ENCODE assay signal across 27 cellular contexts in the genomic region with DNA sequence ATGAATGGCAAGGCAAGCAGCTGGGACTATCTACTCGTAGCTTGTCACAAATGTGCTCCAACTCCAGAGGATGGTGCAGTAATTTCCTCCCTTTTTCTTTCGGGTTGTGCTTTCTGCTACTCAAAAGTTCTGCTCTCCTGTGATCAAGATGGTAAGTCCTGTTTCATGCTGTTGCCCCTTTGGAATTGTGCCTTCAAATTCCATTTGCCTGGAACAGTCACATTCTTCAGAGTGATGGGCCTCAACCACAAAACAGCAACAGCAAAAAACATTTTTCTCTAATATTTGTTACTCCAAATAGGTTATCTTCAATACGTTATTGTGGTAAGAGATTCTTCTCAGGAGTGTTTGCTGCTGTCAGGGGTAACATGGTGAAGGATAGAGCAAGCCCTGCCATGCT.
DNase-seq lines count a peak whose midpoint lies in the region; ATAC-seq and TF ChIP-seq lines count a peak whose summit lies in the region.
"Had no signal": no experiment of that assay in that cellular context is flagged by ENCODE, and none has a peak within 500 bp of the region (broad histone marks: within the 10 kb centered on the region; RNA-seq: fewer than 3 reads in every experiment).

No MANE protein-coding gene starts in this region.

- BruUV-seq in MCF 10A (replicated peaks; lab: Mats Ljungman, UMichigan), result no TSS peak
- BruUV-seq in mammary epithelial cell (replicated peaks; lab: Mats Ljungman, UMichigan), result no TSS peak

- no peak overlapping the region for H3K27ac ChIP-seq in mammary epithelial cell (ENCODE audit: insufficient read depth, low read depth, low read length)
- H3K27ac ChIP-seq: heart right ventricle, psoas muscle, RWPE1, uterus had no signal

- CTCF ChIA-PET in MCF 10A (lab: Yijun Ruan, JAX) (interaction anchor here (0.9 kb wide), 1 partner anchor 414 kb away, joined by 3 read pairs; no protein-coding TSS in a partner anchor), mammary epithelial cell (lab: Charles Lee; ENCODE audit: low non-redundant PET) (no interaction called here)

- H3K4me1 ChIP-seq in mammary epithelial cell (ENCODE audit: insufficient read depth, low read length), result peaks cover 9% of the 10 kb centered on the region
- H3K4me1 ChIP-seq: psoas muscle, uterus had no signal

- H3K27ac Mint-ChIP-seq in MCF 10A (ENCODE audit: low read depth, unreplicated experiment) (peak overlapping the region; percentile 10), glutamatergic neuron (ENCODE audit: unreplicated experiment) (no peak overlapping the region)
- H3K27ac Mint-ChIP-seq: activated CD4-positive, alpha-beta memory T cell treated with anti-CD3 and anti-CD28 coated beads, Interleukin-2, amount 10 ng/mL, durations not matched to agents 7 days and 5 days; activated naive CD4-positive, alpha-beta T cell treated with anti-CD3 and anti-CD28 coated beads, Interleukin-2, amount 50 U/mL, for 72 hours; activated T-helper 2 cell treated with anti-CD3 and anti-CD28 coated beads, Interferon-gamma antibody, Interleukin-2, Interleukin-4, amounts not matched to agents 10 μg/mL and 5 μg/mL and 100 μg/mL, durations not matched to agents 14 hours and 24 hours and 36 hours; T-helper 1 cell treated with Interleukin-12 subunit alpha and Interleukin-12 subunit beta and Interleukin-4 antibody, amounts not matched to agents 30 μg/mL and 1 μg/mL, for 36 hours had no signal

- no peaks in the 10 kb centered on the region for H3K27me3 Mint-ChIP-seq in MCF 10A (ENCODE audit: insufficient read depth, unreplicated experiment)
- peaks cover 3% of the 10 kb centered on the region for H3K27me3 Mint-ChIP-seq in glutamatergic neuron (ENCODE audit: unreplicated experiment)
- H3K27me3 Mint-ChIP-seq: activated CD4-positive, alpha-beta memory T cell treated with anti-CD3 and anti-CD28 coated beads, Interleukin-2, amount 10 ng/mL, durations not matched to agents 7 days and 5 days; CD4-positive, alpha-beta memory T cell had no signal

- POLR2A ChIA-PET in MCF 10A (lab: Yijun Ruan, JAX), result interaction anchor here (0.5 kb wide), 1 partner anchor 1476 kb away, joined by 5 read pairs; no protein-coding TSS in a partner anchor

- H3K9me3 Mint-ChIP-seq in MCF 10A (ENCODE audit: unreplicated experiment), result peaks cover 8% of the 10 kb centered on the region
- H3K9me3 Mint-ChIP-seq in glutamatergic neuron (ENCODE audit: unreplicated experiment), result no peaks in the 10 kb centered on the region

- H3K4me1 Mint-ChIP-seq in MCF 10A (ENCODE audit: insufficient read depth, unreplicated experiment), result peaks cover 15% of the 10 kb centered on the region
- no peaks in the 10 kb centered on the region for H3K4me1 Mint-ChIP-seq in glutamatergic neuron (ENCODE audit: low read depth, unreplicated experiment)
- H3K4me1 Mint-ChIP-seq: CD4-positive, alpha-beta memory T cell had no signal

- H2AFZ ChIP-seq in mammary epithelial cell (ENCODE audit: low read depth, low read length), result no peak overlapping the region

- intact Hi-C loops in MCF 10A (cut with micrococcal nuclease) (no loop called here), mammary epithelial cell (cut with micrococcal nuclease) (no loop called here)

- WGBS in mammary epithelial cell (ENCODE audit: low coverage, missing lambda C conversion rate), result 74% methylated on average over 3 of the region's 3 CpGs

- no peak for ATAC-seq in HG03378 (IDR thresholded peaks at IDR 0.05; ENCODE audit: unreplicated experiment)
- ATAC-seq: activated CD4-positive, CD25-positive, alpha-beta regulatory T cell treated with anti-CD3 and anti-CD28 coated beads, Interleukin-2, amount 50 U/mL, for 24 hours; heart right ventricle; psoas muscle; stimulated activated naive CD8-positive, alpha-beta T cell treated with anti-CD3 and anti-CD28 coated beads, Interleukin-15, Interleukin-2, amounts not matched to agents 100 U/mL and 50 U/mL, for 24 hours had no signal

- no peaks in the 10 kb centered on the region for H4K20me1 ChIP-seq in mammary epithelial cell (ENCODE audit: insufficient read depth, low read length)

- H3K4me2 ChIP-seq in mammary epithelial cell (ENCODE audit: insufficient read depth, low read depth, low read length), result no peak overlapping the region

- H3K27me3 ChIP-seq in mammary epithelial cell (ENCODE audit: insufficient read depth, low read length), result no peaks in the 10 kb centered on the region
- H3K27me3 ChIP-seq: heart right ventricle, uterus had no signal

- no peak overlapping the region for H3K4me3 ChIP-seq in mammary epithelial cell (replicated peaks in 1 of 3; ENCODE audit: insufficient read depth in 1 of 3, low read depth in 2 of 3, low read length in 3 of 3)
- no peak overlapping the region for H3K4me3 ChIP-seq in astrocyte of the spinal cord (ENCODE audit: low read depth, low read length)
- H3K4me3 ChIP-seq: heart right ventricle, psoas muscle, thoracic aorta, uterus had no signal

- no peaks in the 10 kb centered on the region for H3K9me3 ChIP-seq in mammary epithelial cell (replicated peaks; ENCODE audit: insufficient read depth, low read length)
- H3K9me3 ChIP-seq: psoas muscle, thoracic aorta, uterus had no signal

- H3K9ac ChIP-seq in mammary epithelial cell (ENCODE audit: insufficient read depth, low read length), result no peak overlapping the region

- no peaks in the 10 kb centered on the region for H3K79me2 ChIP-seq in mammary epithelial cell (ENCODE audit: insufficient read depth, low read length)

- H3K36me3 Mint-ChIP-seq in MCF 10A (ENCODE audit: insufficient read depth, unreplicated experiment) (no peaks in the 10 kb centered on the region), glutamatergic neuron (ENCODE audit: unreplicated experiment) (no peaks in the 10 kb centered on the region)
- H3K36me3 Mint-ChIP-seq: CD4-positive, alpha-beta memory T cell had no signal

- TF ChIP-seq CTCF in MCF 10A (IDR thresholded peaks at IDR 0.05; ENCODE audit: unreplicated experiment), result no peak
- no peak for TF ChIP-seq CTCF in mammary epithelial cell (conservative IDR thresholded peaks at IDR 0.05 in 1 of 2, IDR thresholded peaks at IDR 0.05 in 1 of 2; ENCODE audit: extremely low read depth in 1 of 2, insufficient read depth in 1 of 2, low read depth in 1 of 2, low read length in 2 of 2)
- no peak for TF ChIP-seq CTCF in astrocyte of the spinal cord (IDR thresholded peaks at IDR 0.05; ENCODE audit: low read depth, low read length)
- TF ChIP-seq CTCF in glutamatergic neuron (IDR thresholded peaks at IDR 0.05; ENCODE audit: partially characterized antibody, unreplicated experiment), result no peak

- DNase-seq in MCF 10A (ENCODE audit: unreplicated experiment) (no peak), mammary epithelial cell (no peak), astrocyte of the spinal cord (ENCODE audit: low read depth, low spot score) (peak; percentile 27), iris pigment epithelial cell (ENCODE audit: low read depth) (peak; percentile 55), glutamatergic neuron (no peak), OCI-M1 (lab: John Stamatoyannopoulos, UW) (no peak), SHP77 (lab: John Stamatoyannopoulos, UW) (no peak)
- DNase-seq: 8988T; activated CD4-positive, alpha-beta memory T cell treated with anti-CD3 and anti-CD28 coated beads, Interleukin-2, amount 10 ng/mL, durations not matched to agents 7 days and 5 days; CD4-positive, alpha-beta memory T cell; effector CD4-positive, alpha-beta T cell; heart right ventricle; KG1; NCI-H1436; NCI-H2081 treated with DMSO at 0.1 percent for 48 hours; NCI-H446; NCI-H774; psoas muscle; stimulated activated naive CD8-positive, alpha-beta T cell treated with anti-CD3 and anti-CD28 coated beads, Interleukin-15, Interleukin-2, amounts not matched to agents 100 U/mL and 50 U/mL, for 24 hours; uterus had no signal

- in situ Hi-C loops in mammary epithelial cell (cut with MboI; ENCODE audit: low sequenced_read_pairs in 2 of 2), result no loop called here
- in situ Hi-C loops in astrocyte of the spinal cord (cut with HindIII; ENCODE audit: low sequenced_read_pairs), result no loop called here

- H3K36me3 ChIP-seq in mammary epithelial cell (ENCODE audit: insufficient read depth, low read length), result no peaks in the 10 kb centered on the region
- H3K36me3 ChIP-seq: heart right ventricle, thoracic aorta, uterus had no signal

- dilution Hi-C loops in mammary epithelial cell (cut with HindIII; ENCODE audit: low sequenced_read_pairs), result no loop called here

- no peak overlapping the region for H3K4me3 Mint-ChIP-seq in MCF 10A (ENCODE audit: unreplicated experiment)
- H3K4me3 Mint-ChIP-seq in glutamatergic neuron (ENCODE audit: unreplicated experiment), result no peak overlapping the region
- H3K4me3 Mint-ChIP-seq: activated CD4-positive, alpha-beta memory T cell treated with anti-CD3 and anti-CD28 coated beads, Interleukin-2, amount 10 ng/mL, durations not matched to agents 7 days and 5 days; CD4-positive, alpha-beta memory T cell; T-helper 1 cell treated with Interleukin-12 subunit alpha and Interleukin-12 subunit beta and Interleukin-4 antibody, amounts not matched to agents 30 μg/mL and 1 μg/mL, for 36 hours had no signal

Comparison
In these comparisons a context has a peak if more than half of its experiments do, and no peak if none do; other contexts are left out.
1. DNase-seq: peak in astrocyte of the spinal cord (single experiment) and iris pigment epithelial cell (single experiment); none in MCF 10A (single experiment), mammary epithelial cell (single experiment), glutamatergic neuron (single experiment), OCI-M1 (single experiment) and SHP77 (0 of 2).